8 cellular contexts compared by ENCODE assay signal in the genomic region with DNA sequence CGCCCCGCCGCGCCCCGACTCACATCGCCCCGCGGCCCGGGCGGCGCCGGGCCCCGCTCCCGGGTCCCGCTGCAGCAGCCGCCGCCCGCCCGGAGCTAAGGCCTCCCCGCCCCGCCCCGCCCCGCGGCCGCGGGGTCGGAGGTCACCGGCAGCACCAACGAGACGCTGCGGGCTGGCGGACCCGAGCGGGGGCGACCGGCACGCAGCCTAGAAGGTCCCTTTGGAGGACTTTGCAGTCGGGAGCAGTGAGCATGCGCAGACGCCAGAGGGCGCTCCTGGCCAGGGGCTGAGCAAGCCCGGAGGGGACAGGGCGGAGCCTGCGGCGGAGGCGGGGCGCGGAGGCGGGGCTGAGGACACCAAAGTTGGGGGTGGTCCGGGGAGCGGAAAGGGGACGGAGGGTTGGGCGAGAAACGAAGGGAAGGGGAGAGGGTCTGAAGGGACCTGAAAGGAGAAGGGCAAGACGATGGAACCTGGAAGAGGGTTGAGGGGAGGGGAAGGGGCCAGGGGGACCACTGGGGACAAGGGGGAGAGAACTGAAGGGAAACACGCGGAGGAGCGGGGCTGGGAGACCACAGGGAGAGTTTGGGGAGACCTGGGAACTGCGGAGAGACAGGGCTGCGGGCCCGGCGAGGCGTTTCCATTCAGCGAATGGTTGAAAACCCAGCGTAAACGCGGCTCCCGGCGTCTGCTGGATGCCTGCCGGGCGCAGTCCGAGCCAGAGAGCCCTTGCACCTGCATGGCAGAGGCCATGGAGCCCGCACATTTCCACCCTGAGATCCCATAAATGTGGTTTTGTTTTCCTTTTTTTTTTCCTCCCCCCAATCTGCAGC. TPM values are rescaled to one million over a fixed set of nuclear protein-coding genes. Genes with fewer than 3 reads are reported as not detected.
DNase-seq lines count a peak whose midpoint lies in the region; ATAC-seq lines count a peak whose summit lies in the region.

Gene FRS3, minus strand, starts transcription at position 108 of the 830 bp plus-strand sequence. CDS start 2,913 bp downstream, outside the sequence.

- peaks cover 0 to 8% of the 10 kb centered on the region in 2 donors for H3K27me3 Mint-ChIP-seq in effector memory CD8-positive, alpha-beta T cell

- no peaks in the 10 kb centered on the region for H3K9me3 Mint-ChIP-seq in effector memory CD8-positive, alpha-beta T cell

- peak within 1 kb of the TSS; percentile 88 to 89 for H3K4me3 Mint-ChIP-seq in effector memory CD8-positive, alpha-beta T cell

- DNase-seq in COR-L47 (lab: John Stamatoyannopoulos, UW) = peak; percentile 85
- DNase-seq in HS-27A (ENCODE audit: low read depth) = peak; percentile 90
- peak; percentile 89 for DNase-seq in NK-92 (lab: John Stamatoyannopoulos, UW; ENCODE audit: unreplicated experiment)
- DNase-seq in activated CD8-positive, alpha-beta memory T cell treated with anti-CD3 and anti-CD28 coated beads for 4 hours (ENCODE audit: low read depth in 2 of 2) = peak; percentile 98 to 99
- DNase-seq in effector memory CD8-positive, alpha-beta T cell = peak; percentile 98 to 99 (median 99)
- DNase-seq in mesenteric fat pad (ENCODE audit: low spot score) = peak; percentile 100
- DNase-seq in stimulated activated CD8-positive, alpha-beta memory T cell treated with anti-CD3 and anti-CD28 coated beads, Interleukin-15, amount 100 ng/mL, for 1 hour (ENCODE audit: low read depth) = peak; percentile 100

- H3K27ac Mint-ChIP-seq in effector memory CD8-positive, alpha-beta T cell = peak within 1 kb of the TSS; percentile 63 to 86

- H3K4me1 Mint-ChIP-seq in effector memory CD8-positive, alpha-beta T cell (ENCODE audit: low read depth in 2 of 2) = peaks cover 13 to 16% of the 10 kb centered on the region in 2 donors

- ATAC-seq in GM19468 (IDR thresholded peaks at IDR 0.05; ENCODE audit: extremely low read depth, unreplicated experiment) = peak; percentile 96
- ATAC-seq in effector memory CD8-positive, alpha-beta T cell (replicated peaks) = peak; percentile 95

- H3K36me3 Mint-ChIP-seq in effector memory CD8-positive, alpha-beta T cell (ENCODE audit: insufficient read depth) = peaks cover 3% of the 10 kb centered on the region

RNA-seq across cellular contexts. Expression of gene FRS3, which starts in this region (rescaled TPM):
- total RNA-seq in mesenteric fat pad = 3.4 TPM

Comparison
In these comparisons a context has a peak if more than half of its experiments do, and no peak if none do; other contexts are left out.
1. Peak in every context shown above with its lines: DNase-seq and ATAC-seq.